In the genomic region with DNA sequence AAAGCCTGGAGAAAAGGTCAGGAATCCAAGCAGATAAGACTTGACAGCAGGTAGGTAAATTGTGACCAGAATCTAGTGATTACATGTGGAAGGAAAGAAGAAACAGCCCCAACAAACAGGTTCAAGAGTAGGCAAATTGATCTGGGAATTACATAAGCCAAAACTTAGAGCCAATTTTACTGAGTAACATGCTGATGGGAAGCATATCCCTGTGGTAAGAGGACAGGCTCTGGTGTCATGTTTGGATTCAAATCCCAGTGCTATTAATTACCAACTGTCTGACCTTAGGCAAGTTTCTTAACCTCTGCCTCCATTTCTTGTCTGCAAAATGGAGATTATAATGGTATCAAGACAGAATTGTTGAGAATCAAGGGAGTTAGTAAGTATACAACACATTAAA, we compare ENCODE assay signal across 26 cellular contexts. TPM values are rescaled to one million over a fixed set of nuclear protein-coding genes. Genes with fewer than 3 reads are reported as not detected.
DNase-seq lines count a peak whose midpoint lies in the region; ATAC-seq and TF ChIP-seq lines count a peak whose summit lies in the region.
"Had no signal": no experiment of that assay in that cellular context is flagged by ENCODE, and none has a peak within 500 bp of the region (broad histone marks: within the 10 kb centered on the region; RNA-seq: fewer than 3 reads in every experiment).

No MANE protein-coding gene starts in this region.

- H3K27ac ChIP-seq in CD4-positive, alpha-beta T cell (ENCODE audit: low read depth, low read length): no peak overlapping the region
- peak overlapping the region; percentile 22 for H3K27ac ChIP-seq in neural progenitor cell
- H3K27ac ChIP-seq: 22Rv1, C4-2B, GM23248, Peyer's patch had no signal

- H3K27ac Mint-ChIP-seq in activated CD4-positive, alpha-beta T cell treated with anti-CD3 and anti-CD28 coated beads, Interleukin-2, amount 10 ng/mL, durations not matched to agents 24 days and 14 days: no peak overlapping the region
- H3K27ac Mint-ChIP-seq in CD4-positive, alpha-beta T cell: peak overlapping the region; percentile 65
- peak overlapping the region; percentile 26 for H3K27ac Mint-ChIP-seq in dendritic cell treated with granulocyte-macrophage colony-stimulating factor and Interleukin-4, amounts not matched to agents 40 ng/mL and 50 ng/mL, for 4 days
- no peak overlapping the region for H3K27ac Mint-ChIP-seq in neural progenitor cell

- peaks cover 10% of the 10 kb centered on the region for H3K36me3 ChIP-seq in neural progenitor cell

- CTCF ChIA-PET in CD4-positive, alpha-beta T cell (lab: Charles Lee): no interaction called here

- no peaks in the 10 kb centered on the region for H3K4me1 Mint-ChIP-seq in activated CD4-positive, alpha-beta T cell treated with anti-CD3 and anti-CD28 coated beads, Interleukin-2, amount 10 ng/mL, durations not matched to agents 24 days and 14 days
- peaks cover 9% of the 10 kb centered on the region for H3K4me1 Mint-ChIP-seq in CD4-positive, alpha-beta T cell (ENCODE audit: low read depth)
- no peaks in the 10 kb centered on the region for H3K4me1 Mint-ChIP-seq in dendritic cell treated with granulocyte-macrophage colony-stimulating factor and Interleukin-4, amounts not matched to agents 40 ng/mL and 50 ng/mL, for 4 days (ENCODE audit: low read depth)
- no peaks in the 10 kb centered on the region for H3K4me1 Mint-ChIP-seq in neural progenitor cell
- H3K4me1 Mint-ChIP-seq: IgD-negative memory B cell had no signal

- H3K9me3 ChIP-seq in CD4-positive, alpha-beta T cell (ENCODE audit: control insufficient read depth, low read length): no peaks in the 10 kb centered on the region
- H3K9me3 ChIP-seq in neural progenitor cell (ENCODE audit: low read depth): no peaks in the 10 kb centered on the region
- H3K9me3 ChIP-seq: MG63, Peyer's patch had no signal

- DNase-seq in activated CD4-positive, alpha-beta T cell treated with anti-CD3 and anti-CD28 coated beads, Interleukin-2, amount 10 ng/mL, durations not matched to agents 24 days and 14 days: peak; percentile 11
- no peak for DNase-seq in activated CD4-positive, alpha-beta T cell treated with anti-CD3 and anti-CD28 coated beads for 4 hours
- no peak for DNase-seq in CD4-positive, alpha-beta T cell
- DNase-seq in neural progenitor cell (ENCODE audit: low spot score) (no peak), NCI-H187 treated with DMSO at 0.1 percent for 48 hours (lab: John Stamatoyannopoulos, UW) (no peak)
- DNase-seq: AML-193; Calu3; DMS53; EL; GM23248; HCEC 1CT; Kasumi-1; MG63; NCI-H1048; NCI-H146; NCI-H2081; NCI-H446 treated with DMSO at 0.1 percent for 48 hours; NK-92 treated with Interleukin-12 subunit alpha and Interleukin-12 subunit beta, amount 100 ng/mL, for 24 hours; Peyer's patch had no signal

- no peak for TF ChIP-seq CTCF in CD4-positive, alpha-beta T cell (IDR thresholded peaks at IDR 0.05)
- no peak for TF ChIP-seq CTCF in neural progenitor cell (IDR thresholded peaks at IDR 0.05)

- H4K20me1 ChIP-seq in neural progenitor cell (ENCODE audit: low read depth): no peaks in the 10 kb centered on the region

- no peaks in the 10 kb centered on the region for H3K27me3 Mint-ChIP-seq in activated CD4-positive, alpha-beta T cell treated with anti-CD3 and anti-CD28 coated beads, Interleukin-2, amount 10 ng/mL, durations not matched to agents 24 days and 14 days
- no peaks in the 10 kb centered on the region for H3K27me3 Mint-ChIP-seq in CD4-positive, alpha-beta T cell
- H3K27me3 Mint-ChIP-seq in dendritic cell treated with granulocyte-macrophage colony-stimulating factor and Interleukin-4, amounts not matched to agents 40 ng/mL and 50 ng/mL, for 4 days: no peaks in the 10 kb centered on the region
- H3K27me3 Mint-ChIP-seq in neural progenitor cell (ENCODE audit: insufficient read depth, low read depth): no peaks in the 10 kb centered on the region
- H3K27me3 Mint-ChIP-seq: IgD-negative memory B cell had no signal

- peaks cover 66% of the 10 kb centered on the region for H3K36me3 Mint-ChIP-seq in activated CD4-positive, alpha-beta T cell treated with anti-CD3 and anti-CD28 coated beads, Interleukin-2, amount 10 ng/mL, durations not matched to agents 24 days and 14 days (ENCODE audit: low read depth)
- H3K36me3 Mint-ChIP-seq in CD4-positive, alpha-beta T cell (ENCODE audit: low read depth): peaks cover 85% of the 10 kb centered on the region
- H3K36me3 Mint-ChIP-seq in dendritic cell treated with granulocyte-macrophage colony-stimulating factor and Interleukin-4, amounts not matched to agents 40 ng/mL and 50 ng/mL, for 4 days (ENCODE audit: low read depth): peaks cover 76% of the 10 kb centered on the region
- H3K36me3 Mint-ChIP-seq in neural progenitor cell: peaks cover 25% of the 10 kb centered on the region

- H3K4me1 ChIP-seq in neural progenitor cell: no peaks in the 10 kb centered on the region
- H3K4me1 ChIP-seq: Peyer's patch had no signal

- no peak for ATAC-seq in CD4-positive, alpha-beta T cell (ENCODE audit: poor library complexity)
- ATAC-seq in HG03175 (IDR thresholded peaks at IDR 0.05; ENCODE audit: unreplicated experiment) (no peak), GM19351 (IDR thresholded peaks at IDR 0.05; ENCODE audit: unreplicated experiment) (no peak)
- ATAC-seq: GM12878 had no signal

- no peaks in the 10 kb centered on the region for H3K9me3 Mint-ChIP-seq in activated CD4-positive, alpha-beta T cell treated with anti-CD3 and anti-CD28 coated beads, Interleukin-2, amount 10 ng/mL, durations not matched to agents 24 days and 14 days
- no peaks in the 10 kb centered on the region for H3K9me3 Mint-ChIP-seq in CD4-positive, alpha-beta T cell
- no peaks in the 10 kb centered on the region for H3K9me3 Mint-ChIP-seq in dendritic cell treated with granulocyte-macrophage colony-stimulating factor and Interleukin-4, amounts not matched to agents 40 ng/mL and 50 ng/mL, for 4 days
- no peaks in the 10 kb centered on the region for H3K9me3 Mint-ChIP-seq in neural progenitor cell
- H3K9me3 Mint-ChIP-seq: IgD-negative memory B cell had no signal

- H2AFZ ChIP-seq in neural progenitor cell (replicated peaks): no peak overlapping the region
- H2AFZ ChIP-seq: GM23248 had no signal

- no peaks in the 10 kb centered on the region for H3K27me3 ChIP-seq in CD4-positive, alpha-beta T cell (ENCODE audit: control insufficient read depth, insufficient read depth, low read length)
- H3K27me3 ChIP-seq in neural progenitor cell: no peaks in the 10 kb centered on the region
- H3K27me3 ChIP-seq: MG63, Peyer's patch had no signal

- POLR2A ChIA-PET in CD4-positive, alpha-beta T cell (lab: Charles Lee): no interaction called here

- no peak overlapping the region for H3K9ac ChIP-seq in neural progenitor cell
- H3K9ac ChIP-seq: GM23248 had no signal

- no peak overlapping the region for H3K4me3 Mint-ChIP-seq in activated CD4-positive, alpha-beta T cell treated with anti-CD3 and anti-CD28 coated beads, Interleukin-2, amount 10 ng/mL, durations not matched to agents 24 days and 14 days
- H3K4me3 Mint-ChIP-seq in CD4-positive, alpha-beta T cell: no peak overlapping the region
- H3K4me3 Mint-ChIP-seq in dendritic cell treated with granulocyte-macrophage colony-stimulating factor and Interleukin-4, amounts not matched to agents 40 ng/mL and 50 ng/mL, for 4 days: no peak overlapping the region
- H3K4me3 Mint-ChIP-seq in neural progenitor cell: no peak overlapping the region
- H3K4me3 Mint-ChIP-seq: IgD-negative memory B cell had no signal

- H3K4me3 ChIP-seq in neural progenitor cell: no peak overlapping the region
- H3K4me3 ChIP-seq: GM12878, GM23248, MG63, Peyer's patch had no signal

- intact Hi-C loops in activated CD4-positive, alpha-beta T cell treated with anti-CD3 and anti-CD28 coated beads, Interleukin-2, amount 10 ng/mL, durations not matched to agents 24 days and 14 days (cut with micrococcal nuclease): no loop called here
- intact Hi-C loops in CD4-positive, alpha-beta T cell (cut with DNase I, micrococcal nuclease): no loop called here
- intact Hi-C loops in dendritic cell treated with granulocyte-macrophage colony-stimulating factor and Interleukin-4, amounts not matched to agents 40 ng/mL and 50 ng/mL, for 4 days (cut with micrococcal nuclease): no loop called here

- no peaks in the 10 kb centered on the region for H3F3A ChIP-seq in neural progenitor cell (ENCODE audit: low read depth)

- no peaks in the 10 kb centered on the region for H3K79me2 ChIP-seq in neural progenitor cell (ENCODE audit: low read depth)

- no peak overlapping the region for H3K4me2 ChIP-seq in neural progenitor cell

RNA-seq across cellular contexts. Expression of a gene that starts 20.4 kb away (rescaled TPM):
- total RNA-seq in activated CD4-positive, alpha-beta T cell treated with anti-CD3 and anti-CD28 coated beads, Interleukin-2, amount 10 ng/mL, durations not matched to agents 24 days and 14 days: 19.0 and 21.3 TPM in 2 replicates
- total RNA-seq in CD4-positive, alpha-beta T cell: 10 to 100 TPM; 25.5 TPM
- 17.3 and 29.0 TPM in 2 replicates for total RNA-seq in neural progenitor cell (ENCODE audit: low replicate concordance)

RNA-seq across cellular contexts. Expression of a gene that starts 20.6 kb away (rescaled TPM):
- total RNA-seq in activated CD4-positive, alpha-beta T cell treated with anti-CD3 and anti-CD28 coated beads, Interleukin-2, amount 10 ng/mL, durations not matched to agents 24 days and 14 days: 43.2 and 43.3 TPM in 2 replicates
- 10 to 100 TPM; 10.7 to 11.9 TPM for total RNA-seq in CD4-positive, alpha-beta T cell
- 33.4 and 54.8 TPM in 2 replicates for total RNA-seq in neural progenitor cell (ENCODE audit: low replicate concordance)

Comparison
In these comparisons a context has a peak if more than half of its experiments do, and no peak if none do; other contexts are left out.
1. H3K27ac Mint-ChIP-seq: peak in CD4-positive, alpha-beta T cell (single experiment) and dendritic cell treated with granulocyte-macrophage colony-stimulating factor and Interleukin-4, amounts not matched to agents 40 ng/mL and 50 ng/mL, for 4 days (single experiment); none in activated CD4-positive, alpha-beta T cell treated with anti-CD3 and anti-CD28 coated beads, Interleukin-2, amount 10 ng/mL, durations not matched to agents 24 days and 14 days (single experiment) and neural progenitor cell (single experiment).